Comparison of ENCODE assay signal across 8 cellular contexts in the genomic region with DNA sequence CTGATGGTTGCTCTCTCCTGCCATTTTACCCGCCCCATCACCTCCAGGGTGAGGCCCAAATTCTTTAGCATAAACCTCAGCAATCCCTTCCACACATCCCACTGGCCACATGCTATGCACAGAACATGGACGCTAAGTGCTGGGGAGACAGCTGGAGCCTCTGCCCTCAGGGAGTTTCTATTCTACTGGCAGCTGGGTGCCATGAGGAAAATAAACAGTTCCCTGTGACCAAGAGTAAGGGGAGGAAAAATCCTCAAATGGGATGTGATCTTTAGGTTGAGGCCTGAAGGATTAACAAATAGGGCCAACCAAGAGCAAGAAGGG. TPM values are rescaled to one million over a fixed set of nuclear protein-coding genes. Genes with fewer than 3 reads are reported as not detected.
DNase-seq lines count a peak whose midpoint lies in the region; ATAC-seq and TF ChIP-seq lines count a peak whose summit lies in the region.

No MANE protein-coding gene starts in this region.

- H3K4me1 ChIP-seq in OCI-LY3 (ENCODE audit: low read length): peaks cover 24% of the 10 kb centered on the region

- peaks cover 2% of the 10 kb centered on the region for H3K9me3 ChIP-seq in OCI-LY3 (ENCODE audit: insufficient read depth, low read length)

- H3K27me3 Mint-ChIP-seq in endothelial cell (ENCODE audit: unreplicated experiment): peaks cover 12% of the 10 kb centered on the region
- H3K27me3 Mint-ChIP-seq in progenitor cell of endocrine pancreas: peaks cover 47% of the 10 kb centered on the region

- H3K27ac Mint-ChIP-seq in endothelial cell (ENCODE audit: unreplicated experiment) (no peak overlapping the region), progenitor cell of endocrine pancreas (no peak overlapping the region)

- H2AFZ ChIP-seq in OCI-LY3 (ENCODE audit: low read depth, low read length): no peak overlapping the region

- H3K79me2 ChIP-seq in OCI-LY3 (ENCODE audit: low read length): no peaks in the 10 kb centered on the region

- H4K20me1 ChIP-seq in OCI-LY3 (ENCODE audit: insufficient read depth, low read length): 0 out of 2 replicates have a peak, but pooled peaks cover 3% of the 10 kb centered on the region

- no peak overlapping the region for H3K27ac ChIP-seq in OCI-LY3 (ENCODE audit: low read length)

- TF ChIP-seq CTCF in OCI-LY3 (IDR thresholded peaks at IDR 0.05; ENCODE audit: low read depth, low read length): no peak
- no peak for TF ChIP-seq CTCF in endothelial cell (IDR thresholded peaks at IDR 0.05; ENCODE audit: unreplicated experiment)
- TF ChIP-seq CTCF in progenitor cell of endocrine pancreas (IDR thresholded peaks at IDR 0.05; ENCODE audit: unreplicated experiment): no peak

- H3K4me2 ChIP-seq in OCI-LY3 (ENCODE audit: low read length): peak overlapping the region; percentile 84

- peak overlapping the region; percentile 5 for H3K4me3 Mint-ChIP-seq in endothelial cell (ENCODE audit: unreplicated experiment)
- peak overlapping the region; percentile 53 for H3K4me3 Mint-ChIP-seq in progenitor cell of endocrine pancreas (ENCODE audit: low read depth)

- H3K36me3 ChIP-seq in OCI-LY3 (replicated peaks; ENCODE audit: low read depth, low read length): no peaks in the 10 kb centered on the region

- DNase-seq in EL: peak; percentile 48
- DNase-seq in endothelial cell (ENCODE audit: low spot score): no peak
- DNase-seq in progenitor cell of endocrine pancreas (ENCODE audit: low spot score, unreplicated experiment): no peak
- no peak for DNase-seq in HuH-7 (ENCODE audit: low spot score)
- no peak for DNase-seq in HK-2 (ENCODE audit: unreplicated experiment)
- no peak for DNase-seq in activated effector memory CD4-positive, alpha-beta T cell treated with anti-CD3 and anti-CD28 coated beads, Interleukin-2, amount 50 U/mL, for 16 hours

- H3K4me1 Mint-ChIP-seq in endothelial cell (ENCODE audit: unreplicated experiment) (peaks cover 17% of the 10 kb centered on the region), progenitor cell of endocrine pancreas (ENCODE audit: low read depth) (no peaks in the 10 kb centered on the region)

- no peak for ATAC-seq in HG03095 (IDR thresholded peaks at IDR 0.05; ENCODE audit: unreplicated experiment)

- peaks cover 44% of the 10 kb centered on the region for H3K27me3 ChIP-seq in OCI-LY3 (ENCODE audit: low read depth, low read length)

- H3K4me3 ChIP-seq in OCI-LY3 (ENCODE audit: low read length): peak overlapping the region; percentile 77; the same call in 1 of the 2 replicates

- H3K9ac ChIP-seq in OCI-LY3 (ENCODE audit: low read length): no peak overlapping the region

- H3K9me3 Mint-ChIP-seq in endothelial cell (ENCODE audit: unreplicated experiment) (no peaks in the 10 kb centered on the region), progenitor cell of endocrine pancreas (ENCODE audit: low read depth) (peaks cover 7% of the 10 kb centered on the region)

- H3K36me3 Mint-ChIP-seq in endothelial cell (ENCODE audit: low read depth, unreplicated experiment): peaks cover 12% of the 10 kb centered on the region
- H3K36me3 Mint-ChIP-seq in progenitor cell of endocrine pancreas (ENCODE audit: insufficient read depth): no peaks in the 10 kb centered on the region

RNA-seq across cellular contexts. Expression of a gene that starts 1.2 kb away (rescaled TPM):
- total RNA-seq in endothelial cell (ENCODE audit: unreplicated experiment): 14.5 TPM
- total RNA-seq in progenitor cell of endocrine pancreas: 3.4 TPM in 2 replicates
